9 cellular contexts compared by ENCODE assay signal in the genomic region with DNA sequence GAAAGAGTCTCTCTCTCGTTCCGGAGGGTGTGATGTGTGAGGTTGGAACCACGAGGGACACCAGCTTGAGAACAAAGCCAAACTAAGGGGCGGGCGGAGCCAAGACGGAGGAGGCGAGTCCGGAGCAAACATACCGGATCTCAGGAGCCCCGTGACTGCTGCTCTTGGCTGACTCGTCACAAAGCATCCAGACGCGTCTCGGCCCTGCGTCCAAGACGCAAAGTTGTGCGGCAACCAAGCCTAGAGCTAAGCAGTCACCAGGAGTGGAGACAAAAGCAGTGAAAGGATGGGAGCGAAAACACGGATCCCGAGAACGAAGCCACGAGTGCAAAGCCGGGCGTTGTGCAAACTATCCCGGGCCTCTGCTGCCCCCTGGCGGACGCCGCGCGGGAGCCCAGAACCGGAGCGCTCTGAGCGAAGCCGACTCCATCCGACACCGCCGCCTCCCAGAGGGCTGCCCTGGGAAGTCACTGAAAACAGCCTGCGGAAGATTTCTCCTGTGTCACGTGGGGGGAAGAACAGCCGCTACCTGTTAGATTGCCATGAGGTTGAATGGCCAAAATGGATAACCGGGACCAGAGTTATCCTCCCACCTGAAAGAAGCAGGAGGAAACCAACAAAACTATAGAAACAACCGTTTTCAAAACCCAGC. TPM values are rescaled to one million over a fixed set of nuclear protein-coding genes. Genes with fewer than 3 reads are reported as not detected.
DNase-seq lines count a peak whose midpoint lies in the region; ATAC-seq lines count a peak whose summit lies in the region.
"Had no signal": no experiment of that assay in that cellular context is flagged by ENCODE, and none has a peak within 500 bp of the region (broad histone marks: within the 10 kb centered on the region; RNA-seq: fewer than 3 reads in every experiment).

No MANE protein-coding gene starts in this region.

- no peaks in the 10 kb centered on the region for H3K36me3 ChIP-seq in CD4-positive, alpha-beta memory T cell (ENCODE audit: insufficient read depth, low read length)

- intact Hi-C loops in CD4-positive, alpha-beta memory T cell (cut with micrococcal nuclease): loop anchor here (1.0 to 10.0 kb wide), 3 partner anchors 14 to 1193 kb away; a partner anchor contains a TSS

- H3K4me1 ChIP-seq in CD4-positive, alpha-beta memory T cell (ENCODE audit: insufficient read depth, low read length): peaks cover 14% of the 10 kb centered on the region
- no peaks in the 10 kb centered on the region for H3K4me1 ChIP-seq in mononuclear cell (ENCODE audit: insufficient read depth, low read length)

- H3K27me3 Mint-ChIP-seq in CD4-positive, alpha-beta memory T cell: peaks cover 32 to 37% of the 10 kb centered on the region in 2 donors

- no peaks in the 10 kb centered on the region for H3K9me3 Mint-ChIP-seq in CD4-positive, alpha-beta memory T cell

- no peak overlapping the region for H3K27ac ChIP-seq in CD4-positive, alpha-beta memory T cell (ENCODE audit: low read depth, low read length)

- peaks cover 5 to 18% (median 9%) of the 10 kb centered on the region in 4 donors for H3K4me1 Mint-ChIP-seq in CD4-positive, alpha-beta memory T cell

- H3K4me3 Mint-ChIP-seq in CD4-positive, alpha-beta memory T cell: peak overlapping the region; percentile 88 to 94 (median 91)

- DNase-seq in CD4-positive, alpha-beta memory T cell: peak; percentile 70 to 79 (median 75)
- DNase-seq in HPDE6-E6E7 (ENCODE audit: extremely low spot score) (peak; percentile 85), NOMO-1 treated with dmso at 0.1 percent for 144 hours (lab: John Stamatoyannopoulos, UW; ENCODE audit: unreplicated experiment) (peak; percentile 70), activated T-cell treated with anti-CD3 and anti-CD28 coated beads for 24 hours (ENCODE audit: low read depth) (peak; percentile 78), epidermal melanocyte (ENCODE audit: insufficient read length, low spot score) (peak; percentile 78)
- peak; percentile 63 to 69 for DNase-seq in stimulated activated CD8-positive, alpha-beta memory T cell treated with anti-CD3 and anti-CD28 coated beads, Interleukin-2, amount 100 ng/mL, for 1 hour (ENCODE audit: low read depth in 2 of 2)

- H3K4me3 ChIP-seq in CD4-positive, alpha-beta memory T cell (ENCODE audit: low read length in 2 of 2): peak overlapping the region; percentile 43 to 72
- H3K4me3 ChIP-seq in mononuclear cell (ENCODE audit: low read length): peak overlapping the region; percentile 21

- H3K9me3 ChIP-seq in CD4-positive, alpha-beta memory T cell (ENCODE audit: control insufficient read depth in 1 of 2, low read length in 2 of 2): no peaks in the 10 kb centered on the region
- H3K9me3 ChIP-seq in mononuclear cell (ENCODE audit: low read depth, low read length): no peaks in the 10 kb centered on the region

- H3K27me3 ChIP-seq in CD4-positive, alpha-beta memory T cell (ENCODE audit: insufficient read depth, low read length): peaks cover 9% of the 10 kb centered on the region
- H3K27me3 ChIP-seq in mononuclear cell (ENCODE audit: insufficient read depth, low read length): peaks cover 25% of the 10 kb centered on the region

- ATAC-seq in GM19467 (IDR thresholded peaks at IDR 0.05; ENCODE audit: unreplicated experiment): peak; percentile 83

- CTCF ChIA-PET in CD4-positive, alpha-beta memory T cell (lab: Charles Lee; ENCODE audit: partially characterized antibody): interaction anchor here (1.0 to 7.6 kb wide), 11 partner anchors 9 to 1195 kb away, joined by 3 to 70 read pairs (median 9); no protein-coding TSS in a partner anchor

- POLR2A ChIA-PET in CD4-positive, alpha-beta memory T cell (lab: Charles Lee; ENCODE audit: partially characterized antibody): no interaction called here

- H3K36me3 Mint-ChIP-seq in CD4-positive, alpha-beta memory T cell: no peaks in the 10 kb centered on the region

- H3K27ac Mint-ChIP-seq in CD4-positive, alpha-beta memory T cell: peak overlapping the region in 1 of 7 donors; percentile 38

RNA-seq across cellular contexts. Expression of a gene that starts 46.4 kb away (rescaled TPM):
- not detected for total RNA-seq in CD4-positive, alpha-beta memory T cell
- polyA plus RNA-seq in CD4-positive, alpha-beta memory T cell: not detected
- total RNA-seq in mononuclear cell: not detected
- total RNA-seq: glomerular endothelial cell had no signal
